Comparison of ENCODE assay signal across 32 cellular contexts in genomic region chr1:203103201-203103600, GRCh38. TPM values are rescaled to one million over a fixed set of nuclear protein-coding genes. Genes with fewer than 3 reads are reported as not detected.
DNase-seq lines count a peak whose midpoint lies in the region; ATAC-seq and TF ChIP-seq lines count a peak whose summit lies in the region.
"Had no signal": no experiment of that assay in that cellular context is flagged by ENCODE, and none has a peak within 500 bp of the region (broad histone marks: within the 10 kb centered on the region; RNA-seq: fewer than 3 reads in every experiment).

No MANE protein-coding gene starts in this region.

- no peak for TF ChIP-seq CTCF in osteocyte (IDR thresholded peaks at IDR 0.05)

- intact Hi-C loops in left colon (cut with DNase I, micrococcal nuclease): no loop called here

- H3K27ac Mint-ChIP-seq in osteocyte (ENCODE audit: unreplicated experiment): no peak overlapping the region
- H3K27ac Mint-ChIP-seq: activated T-helper 1 cell treated with anti-CD3 and anti-CD28 coated beads, Interleukin-12 subunit alpha, Interleukin-12 subunit beta, Interleukin-2, Interleukin-4 antibody, amounts not matched to agents 30 ng/mL and 10 ng/mL and 1 ng/mL, durations not matched to agents 14 hours and 24 hours and 36 hours; CD4-positive, alpha-beta memory T cell; WTC11 had no signal

- DNase-seq in NCI-H82 (lab: John Stamatoyannopoulos, UW) (peak; percentile 69), NCI-H82 treated with DMSO at 0.1 percent for 48 hours (lab: John Stamatoyannopoulos, UW; ENCODE audit: unreplicated experiment) (no peak), NCI-H69 (lab: John Stamatoyannopoulos, UW) (peak; percentile 34), iPS-NIHi7 (ENCODE audit: extremely low spot score) (peak; percentile 7), osteocyte (ENCODE audit: extremely low spot score, unreplicated experiment) (peak; percentile 17), activated T-cell treated with anti-CD3 and anti-CD28 coated beads for 4 hours (no peak), AG08396 (ENCODE audit: low spot score) (no peak), left colon (no peak)
- DNase-seq: activated naive CD4-positive, alpha-beta T cell treated with Interleukin-2 at 50 U/mL for 16 hours; CD4-positive, alpha-beta memory T cell; EL; esophagus squamous epithelium; foreskin melanocyte; H7; heart right ventricle; mammary epithelial cell; NCI-H1092; NCI-H187 treated with DMSO at 0.1 percent for 48 hours; NCI-H226; SJCRH30; stimulated activated naive CD4-positive, alpha-beta T cell treated with Interleukin-2 at 50 U/mL for 16 hours; T1000 had no signal

- peaks cover 12% of the 10 kb centered on the region for H3K9me3 Mint-ChIP-seq in osteocyte (ENCODE audit: unreplicated experiment)
- H3K9me3 Mint-ChIP-seq: activated T-helper 1 cell treated with anti-CD3 and anti-CD28 coated beads, Interleukin-12 subunit alpha, Interleukin-12 subunit beta, Interleukin-2, Interleukin-4 antibody, amounts not matched to agents 30 ng/mL and 10 ng/mL and 1 ng/mL, durations not matched to agents 14 hours and 24 hours and 36 hours; neural crest cell had no signal

- no peak overlapping the region for H3K4me3 Mint-ChIP-seq in osteocyte (ENCODE audit: unreplicated experiment)
- H3K4me3 Mint-ChIP-seq: activated T-helper 1 cell treated with anti-CD3 and anti-CD28 coated beads, Interleukin-12 subunit alpha, Interleukin-12 subunit beta, Interleukin-2, Interleukin-4 antibody, amounts not matched to agents 30 ng/mL and 10 ng/mL and 1 ng/mL, durations not matched to agents 14 hours and 24 hours and 36 hours; CD4-positive, alpha-beta memory T cell; central memory CD8-positive, alpha-beta T cell; neural crest cell; WTC11 had no signal

- H3K27me3 Mint-ChIP-seq in osteocyte (ENCODE audit: unreplicated experiment): peaks cover 46% of the 10 kb centered on the region

- no peaks in the 10 kb centered on the region for H3K36me3 Mint-ChIP-seq in osteocyte (ENCODE audit: unreplicated experiment)
- H3K36me3 Mint-ChIP-seq: CD4-positive, alpha-beta memory T cell had no signal

- no peaks in the 10 kb centered on the region for H3K4me1 Mint-ChIP-seq in osteocyte (ENCODE audit: unreplicated experiment)
- H3K4me1 Mint-ChIP-seq: CD4-positive, alpha-beta memory T cell; central memory CD8-positive, alpha-beta T cell; neural crest cell; WTC11 had no signal

- no peak for ATAC-seq in left colon
- ATAC-seq: heart right ventricle, K562, WTC11 had no signal

RNA-seq across cellular contexts. Expression of gene MYOG, which starts 17.4 kb away (rescaled TPM):
- total RNA-seq in osteocyte (not detected in 2 replicates), left colon (not detected)
- total RNA-seq: A172; activated T-helper 1 cell treated with anti-CD3 and anti-CD28 coated beads, Interleukin-12 subunit alpha, Interleukin-12 subunit beta, Interleukin-2, Interleukin-4 antibody, amounts not matched to agents 30 ng/mL and 10 ng/mL and 1 ng/mL, durations not matched to agents 14 hours and 24 hours and 36 hours; CD4-positive, alpha-beta memory T cell; dermis microvascular lymphatic vessel endothelial cell; esophagus squamous epithelium; H7; heart right ventricle; K562; mammary epithelial cell; mucosa of gallbladder; neural crest cell; smooth muscle cell; thoracic aorta; WTC11 had no signal

RNA-seq across cellular contexts. Expression of gene ADORA1, which starts 24.3 kb away (rescaled TPM):
- 0.21 and 0.26 TPM in 2 replicates for total RNA-seq in osteocyte
- total RNA-seq in left colon: under 1 TPM; 0.37 to 0.39 TPM
- total RNA-seq: activated T-helper 1 cell treated with anti-CD3 and anti-CD28 coated beads, Interleukin-12 subunit alpha, Interleukin-12 subunit beta, Interleukin-2, Interleukin-4 antibody, amounts not matched to agents 30 ng/mL and 10 ng/mL and 1 ng/mL, durations not matched to agents 14 hours and 24 hours and 36 hours; CD4-positive, alpha-beta memory T cell; dermis microvascular lymphatic vessel endothelial cell; K562; thoracic aorta had no signal

Comparison
In these comparisons a context has a peak if more than half of its experiments do, and no peak if none do; other contexts are left out.
1. DNase-seq: peak in NCI-H82 (single experiment), NCI-H69 (single experiment), iPS-NIHi7 (single experiment) and osteocyte (single experiment); none in NCI-H82 treated with DMSO at 0.1 percent for 48 hours (single experiment), activated T-cell treated with anti-CD3 and anti-CD28 coated beads for 4 hours (single experiment), AG08396 (single experiment) and left colon (0 of 2).